In the genomic region with DNA sequence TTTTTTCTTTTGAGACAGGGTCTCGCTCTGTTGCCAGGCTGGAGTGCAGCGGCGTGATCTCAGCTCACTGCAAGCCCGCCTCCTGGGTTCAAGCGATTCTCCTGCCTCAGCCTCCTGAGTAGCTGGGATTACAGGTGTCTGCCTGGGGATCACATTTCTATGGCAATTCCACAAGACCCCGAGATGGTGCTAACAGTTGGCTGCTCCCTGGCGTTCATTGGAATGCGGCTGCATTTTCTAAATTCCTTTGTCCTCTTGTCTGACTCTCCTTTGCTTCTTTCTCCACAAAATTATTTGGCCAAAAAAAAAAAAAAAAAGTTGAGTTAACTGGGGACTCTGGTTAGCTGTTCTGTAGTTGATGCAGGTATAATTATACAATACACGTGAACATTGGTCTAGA, we compare ENCODE assay signal across 1 cellular context.
TF ChIP-seq lines count a peak whose summit lies in the region.

No MANE protein-coding gene starts in this region.

TF ChIP-seq in WTC11, 78 proteins besides CTCF, POLR2A, EP300 and RAD21 (continued from another document):
- TF ChIP-seq NFE2L1 (CRISPR knock-in tag; IDR thresholded peaks at IDR 0.05) (no peak), HMGA2 (CRISPR knock-in tag; IDR thresholded peaks at IDR 0.05) (no peak), RELA (CRISPR knock-in tag; IDR thresholded peaks at IDR 0.05; ENCODE audit: borderline replicate concordance) (no peak), TCF7 (CRISPR knock-in tag; IDR thresholded peaks at IDR 0.05; ENCODE audit: low read depth) (no peak), ZNF423 (CRISPR knock-in tag; IDR thresholded peaks at IDR 0.05) (no peak), MXD4 (CRISPR knock-in tag; IDR thresholded peaks at IDR 0.05; ENCODE audit: borderline replicate concordance) (no peak), FOXK1 (CRISPR knock-in tag; IDR thresholded peaks at IDR 0.05) (no peak), TP53 (CRISPR knock-in tag; IDR thresholded peaks at IDR 0.05) (no peak), KAT7 (CRISPR knock-in tag; IDR thresholded peaks at IDR 0.05; ENCODE audit: borderline replicate concordance) (no peak), CREB1 (CRISPR knock-in tag; IDR thresholded peaks at IDR 0.05) (no peak), ZNF232 (CRISPR knock-in tag; IDR thresholded peaks at IDR 0.05) (no peak), JUN (CRISPR knock-in tag; IDR thresholded peaks at IDR 0.05) (no peak)
- TF ChIP-seq, protein P1, sequence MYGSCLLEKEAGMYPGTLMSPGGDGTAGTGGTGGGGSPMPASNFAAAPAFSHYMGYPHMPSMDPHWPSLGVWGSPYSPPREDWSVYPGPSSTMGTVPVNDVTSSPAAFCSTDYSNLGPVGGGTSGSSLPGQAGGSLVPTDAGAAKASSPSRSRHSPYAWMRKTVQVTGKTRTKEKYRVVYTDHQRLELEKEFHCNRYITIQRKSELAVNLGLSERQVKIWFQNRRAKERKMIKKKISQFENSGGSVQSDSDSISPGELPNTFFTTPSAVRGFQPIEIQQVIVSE (CRISPR knock-in tag; IDR thresholded peaks at IDR 0.05; ENCODE audit: borderline replicate concordance), result no peak
- TF ChIP-seq, protein P2, sequence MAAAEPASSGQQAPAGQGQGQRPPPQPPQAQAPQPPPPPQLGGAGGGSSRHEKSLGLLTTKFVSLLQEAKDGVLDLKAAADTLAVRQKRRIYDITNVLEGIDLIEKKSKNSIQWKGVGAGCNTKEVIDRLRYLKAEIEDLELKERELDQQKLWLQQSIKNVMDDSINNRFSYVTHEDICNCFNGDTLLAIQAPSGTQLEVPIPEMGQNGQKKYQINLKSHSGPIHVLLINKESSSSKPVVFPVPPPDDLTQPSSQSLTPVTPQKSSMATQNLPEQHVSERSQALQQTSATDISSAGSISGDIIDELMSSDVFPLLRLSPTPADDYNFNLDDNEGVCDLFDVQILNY (CRISPR knock-in tag; IDR thresholded peaks at IDR 0.05), result no peak
- TF ChIP-seq, protein P3, sequence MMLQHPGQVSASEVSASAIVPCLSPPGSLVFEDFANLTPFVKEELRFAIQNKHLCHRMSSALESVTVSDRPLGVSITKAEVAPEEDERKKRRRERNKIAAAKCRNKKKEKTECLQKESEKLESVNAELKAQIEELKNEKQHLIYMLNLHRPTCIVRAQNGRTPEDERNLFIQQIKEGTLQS (CRISPR knock-in tag; conservative IDR thresholded peaks at IDR 0.05), result no peak
- TF ChIP-seq, protein P4, sequence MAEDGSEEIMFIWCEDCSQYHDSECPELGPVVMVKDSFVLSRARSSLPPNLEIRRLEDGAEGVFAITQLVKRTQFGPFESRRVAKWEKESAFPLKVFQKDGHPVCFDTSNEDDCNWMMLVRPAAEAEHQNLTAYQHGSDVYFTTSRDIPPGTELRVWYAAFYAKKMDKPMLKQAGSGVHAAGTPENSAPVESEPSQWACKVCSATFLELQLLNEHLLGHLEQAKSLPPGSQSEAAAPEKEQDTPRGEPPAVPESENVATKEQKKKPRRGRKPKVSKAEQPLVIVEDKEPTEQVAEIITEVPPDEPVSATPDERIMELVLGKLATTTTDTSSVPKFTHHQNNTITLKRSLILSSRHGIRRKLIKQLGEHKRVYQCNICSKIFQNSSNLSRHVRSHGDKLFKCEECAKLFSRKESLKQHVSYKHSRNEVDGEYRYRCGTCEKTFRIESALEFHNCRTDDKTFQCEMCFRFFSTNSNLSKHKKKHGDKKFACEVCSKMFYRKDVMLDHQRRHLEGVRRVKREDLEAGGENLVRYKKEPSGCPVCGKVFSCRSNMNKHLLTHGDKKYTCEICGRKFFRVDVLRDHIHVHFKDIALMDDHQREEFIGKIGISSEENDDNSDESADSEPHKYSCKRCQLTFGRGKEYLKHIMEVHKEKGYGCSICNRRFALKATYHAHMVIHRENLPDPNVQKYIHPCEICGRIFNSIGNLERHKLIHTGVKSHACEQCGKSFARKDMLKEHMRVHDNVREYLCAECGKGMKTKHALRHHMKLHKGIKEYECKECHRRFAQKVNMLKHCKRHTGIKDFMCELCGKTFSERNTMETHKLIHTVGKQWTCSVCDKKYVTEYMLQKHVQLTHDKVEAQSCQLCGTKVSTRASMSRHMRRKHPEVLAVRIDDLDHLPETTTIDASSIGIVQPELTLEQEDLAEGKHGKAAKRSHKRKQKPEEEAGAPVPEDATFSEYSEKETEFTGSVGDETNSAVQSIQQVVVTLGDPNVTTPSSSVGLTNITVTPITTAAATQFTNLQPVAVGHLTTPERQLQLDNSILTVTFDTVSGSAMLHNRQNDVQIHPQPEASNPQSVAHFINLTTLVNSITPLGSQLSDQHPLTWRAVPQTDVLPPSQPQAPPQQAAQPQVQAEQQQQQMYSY (CRISPR knock-in tag; IDR thresholded peaks at IDR 0.05), result no peak
- TF ChIP-seq, protein P5, sequence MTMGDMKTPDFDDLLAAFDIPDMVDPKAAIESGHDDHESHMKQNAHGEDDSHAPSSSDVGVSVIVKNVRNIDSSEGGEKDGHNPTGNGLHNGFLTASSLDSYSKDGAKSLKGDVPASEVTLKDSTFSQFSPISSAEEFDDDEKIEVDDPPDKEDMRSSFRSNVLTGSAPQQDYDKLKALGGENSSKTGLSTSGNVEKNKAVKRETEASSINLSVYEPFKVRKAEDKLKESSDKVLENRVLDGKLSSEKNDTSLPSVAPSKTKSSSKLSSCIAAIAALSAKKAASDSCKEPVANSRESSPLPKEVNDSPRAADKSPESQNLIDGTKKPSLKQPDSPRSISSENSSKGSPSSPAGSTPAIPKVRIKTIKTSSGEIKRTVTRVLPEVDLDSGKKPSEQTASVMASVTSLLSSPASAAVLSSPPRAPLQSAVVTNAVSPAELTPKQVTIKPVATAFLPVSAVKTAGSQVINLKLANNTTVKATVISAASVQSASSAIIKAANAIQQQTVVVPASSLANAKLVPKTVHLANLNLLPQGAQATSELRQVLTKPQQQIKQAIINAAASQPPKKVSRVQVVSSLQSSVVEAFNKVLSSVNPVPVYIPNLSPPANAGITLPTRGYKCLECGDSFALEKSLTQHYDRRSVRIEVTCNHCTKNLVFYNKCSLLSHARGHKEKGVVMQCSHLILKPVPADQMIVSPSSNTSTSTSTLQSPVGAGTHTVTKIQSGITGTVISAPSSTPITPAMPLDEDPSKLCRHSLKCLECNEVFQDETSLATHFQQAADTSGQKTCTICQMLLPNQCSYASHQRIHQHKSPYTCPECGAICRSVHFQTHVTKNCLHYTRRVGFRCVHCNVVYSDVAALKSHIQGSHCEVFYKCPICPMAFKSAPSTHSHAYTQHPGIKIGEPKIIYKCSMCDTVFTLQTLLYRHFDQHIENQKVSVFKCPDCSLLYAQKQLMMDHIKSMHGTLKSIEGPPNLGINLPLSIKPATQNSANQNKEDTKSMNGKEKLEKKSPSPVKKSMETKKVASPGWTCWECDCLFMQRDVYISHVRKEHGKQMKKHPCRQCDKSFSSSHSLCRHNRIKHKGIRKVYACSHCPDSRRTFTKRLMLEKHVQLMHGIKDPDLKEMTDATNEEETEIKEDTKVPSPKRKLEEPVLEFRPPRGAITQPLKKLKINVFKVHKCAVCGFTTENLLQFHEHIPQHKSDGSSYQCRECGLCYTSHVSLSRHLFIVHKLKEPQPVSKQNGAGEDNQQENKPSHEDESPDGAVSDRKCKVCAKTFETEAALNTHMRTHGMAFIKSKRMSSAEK (CRISPR knock-in tag; IDR thresholded peaks at IDR 0.05; ENCODE audit: borderline replicate concordance), result no peak
- TF ChIP-seq, protein P6, sequence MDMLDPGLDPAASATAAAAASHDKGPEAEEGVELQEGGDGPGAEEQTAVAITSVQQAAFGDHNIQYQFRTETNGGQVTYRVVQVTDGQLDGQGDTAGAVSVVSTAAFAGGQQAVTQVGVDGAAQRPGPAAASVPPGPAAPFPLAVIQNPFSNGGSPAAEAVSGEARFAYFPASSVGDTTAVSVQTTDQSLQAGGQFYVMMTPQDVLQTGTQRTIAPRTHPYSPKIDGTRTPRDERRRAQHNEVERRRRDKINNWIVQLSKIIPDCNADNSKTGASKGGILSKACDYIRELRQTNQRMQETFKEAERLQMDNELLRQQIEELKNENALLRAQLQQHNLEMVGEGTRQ (CRISPR knock-in tag; IDR thresholded peaks at IDR 0.05), result no peak
- TF ChIP-seq, protein P7, sequence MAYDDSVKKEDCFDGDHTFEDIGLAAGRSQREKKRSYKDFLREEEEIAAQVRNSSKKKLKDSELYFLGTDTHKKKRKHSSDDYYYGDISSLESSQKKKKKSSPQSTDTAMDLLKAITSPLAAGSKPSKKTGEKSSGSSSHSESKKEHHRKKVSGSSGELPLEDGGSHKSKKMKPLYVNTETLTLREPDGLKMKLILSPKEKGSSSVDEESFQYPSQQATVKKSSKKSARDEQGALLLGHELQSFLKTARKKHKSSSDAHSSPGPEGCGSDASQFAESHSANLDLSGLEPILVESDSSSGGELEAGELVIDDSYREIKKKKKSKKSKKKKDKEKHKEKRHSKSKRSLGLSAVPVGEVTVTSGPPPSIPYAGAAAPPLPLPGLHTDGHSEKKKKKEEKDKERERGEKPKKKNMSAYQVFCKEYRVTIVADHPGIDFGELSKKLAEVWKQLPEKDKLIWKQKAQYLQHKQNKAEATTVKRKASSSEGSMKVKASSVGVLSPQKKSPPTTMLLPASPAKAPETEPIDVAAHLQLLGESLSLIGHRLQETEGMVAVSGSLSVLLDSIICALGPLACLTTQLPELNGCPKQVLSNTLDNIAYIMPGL (CRISPR knock-in tag; IDR thresholded peaks at IDR 0.05), result no peak
